ENCODE assay signal across 1 cellular context in genomic region chr18:3323900-3324299, GRCh38.
TF ChIP-seq lines count a peak whose summit lies in the region.

No MANE protein-coding gene starts in this region.

TF ChIP-seq in K562, 482 proteins besides CTCF, POLR2A, EP300 and RAD21 (continued from another document and continues in another):
- TF ChIP-seq ZBTB40 (IDR thresholded peaks at IDR 0.05) (0 out of 2 replicates have a peak, but pooled peaks have one; percentile 26), ZBTB40 (CRISPR knock-in tag; IDR thresholded peaks at IDR 0.05) (no peak), SPI1 (IDR thresholded peaks at IDR 0.05; ENCODE audit: borderline replicate concordance, low read depth, low read length) (peak; percentile 94), ATF3 (IDR thresholded peaks at IDR 0.05) (peak; percentile 62), ATF3 (CRISPR knock-in tag; conservative IDR thresholded peaks at IDR 0.05) (no peak), TRIM24 (IDR thresholded peaks at IDR 0.05) (0 out of 4 replicates have a peak, but pooled peaks of 1 of the 2 experiments have one; percentile 56), ZEB2 (IDR thresholded peaks at IDR 0.05) (no peak), ZNF316 (IDR thresholded peaks at IDR 0.05) (peak; percentile 84), JUND (IDR thresholded peaks at IDR 0.05; ENCODE audit: borderline replicate concordance, low read depth, low read length) (peak; percentile 74), JUND (tag; IDR thresholded peaks at IDR 0.05; ENCODE audit: borderline replicate concordance, low read depth, low read length) (peak; percentile 76; the same call in 1 of the 3 replicates), NFE2 (IDR thresholded peaks at IDR 0.05; ENCODE audit: low read depth) (peak; percentile 79), MCM7 (IDR thresholded peaks at IDR 0.05) (no peak), FOSL1 (tag; conservative IDR thresholded peaks at IDR 0.05) (peak; percentile 77), EHMT2 (IDR thresholded peaks at IDR 0.05) (0 out of 2 replicates have a peak, but pooled peaks have one; percentile 9), JUN (IDR thresholded peaks at IDR 0.05; ENCODE audit: borderline replicate concordance, low read depth, low read length) (peak; percentile 46; the same call in 1 of the 2 replicates), JUN (CRISPR knock-in tag; IDR thresholded peaks at IDR 0.05; ENCODE audit: borderline replicate concordance) (no peak), ARID1B (IDR thresholded peaks at IDR 0.05) (peak; percentile 56), LEF1 (IDR thresholded peaks at IDR 0.05) (peak; percentile 63; the same call in 1 of the 2 replicates), GTF3C2 (IDR thresholded peaks at IDR 0.05; ENCODE audit: borderline replicate concordance, extremely low read depth, insufficient read length) (no peak), ATF7 (IDR thresholded peaks at IDR 0.05) (no peak), PML (IDR thresholded peaks at IDR 0.05; ENCODE audit: low read length) (no peak), ZNF41 (CRISPR knock-in tag; conservative IDR thresholded peaks at IDR 0.05) (no peak), SOX6 (IDR thresholded peaks at IDR 0.05) (peak; percentile 40; the same call in 1 of the 2 replicates), FIP1L1 (IDR thresholded peaks at IDR 0.05; ENCODE audit: low read depth, low read length, poor library complexity, severe bottlenecking) (no peak), MAFF (IDR thresholded peaks at IDR 0.05; ENCODE audit: low read length) (peak; percentile 54; the same call in 1 of the 2 replicates), MAFG (tag; conservative IDR thresholded peaks at IDR 0.05) (0 out of 2 replicates have a peak, but pooled peaks have one; percentile 33), SMARCE1 (IDR thresholded peaks at IDR 0.05) (peak; percentile 53; the same call in 1 of the 2 replicates), TRIM25 (IDR thresholded peaks at IDR 0.05; ENCODE audit: borderline replicate concordance) (no peak), SMARCA4 (IDR thresholded peaks at IDR 0.05) (peak; percentile 55; the same call in 1 of the 2 replicates), FOXO4 (CRISPR knock-in tag; IDR thresholded peaks at IDR 0.05) (no peak), PHB2 (IDR thresholded peaks at IDR 0.05; ENCODE audit: low read depth) (no peak), CHAMP1 (IDR thresholded peaks at IDR 0.05) (peak; percentile 74; the same call in 1 of the 2 replicates), DPF2 (IDR thresholded peaks at IDR 0.05) (peak; percentile 48), ZNF592 (IDR thresholded peaks at IDR 0.05) (0 out of 2 replicates have a peak, but pooled peaks have one; percentile 15), ARNT (IDR thresholded peaks at IDR 0.05) (no peak), SIX5 (IDR thresholded peaks at IDR 0.05; ENCODE audit: borderline replicate concordance in 1 of 2, insufficient read depth in 1 of 2, low read depth in 1 of 2, low read length in 2 of 2) (no peak)
